ENCODE assay signal across 18 cellular contexts in genomic region chr17:81021531-81022370, GRCh38. TPM values are rescaled to one million over a fixed set of nuclear protein-coding genes. Genes with fewer than 3 reads are reported as not detected.
DNase-seq lines count a peak whose midpoint lies in the region; ATAC-seq and TF ChIP-seq lines count a peak whose summit lies in the region.
"Had no signal": no experiment of that assay in that cellular context is flagged by ENCODE, and none has a peak within 500 bp of the region (broad histone marks: within the 10 kb centered on the region; RNA-seq: fewer than 3 reads in every experiment).

No MANE protein-coding gene starts in this region.

- peak overlapping the region; percentile 5 for H3K4me3 Mint-ChIP-seq in activated naive CD4-positive, alpha-beta T cell treated with anti-CD3 and anti-CD28 coated beads, Interleukin-2, amount 10 ng/mL, durations not matched to agents 7 days and 5 days
- H3K4me3 Mint-ChIP-seq in nephron, result no peak overlapping the region
- H3K4me3 Mint-ChIP-seq: CD4-positive, CD25-positive, alpha-beta regulatory T cell; stimulated activated effector memory CD8-positive, alpha-beta T cell treated with anti-CD3 and anti-CD28 coated beads, Interleukin-12 subunit alpha, Interleukin-12 subunit beta, amount 100 ng/mL, for 72 hours had no signal

- TF ChIP-seq EP300 in transverse colon (IDR thresholded peaks at IDR 0.05; ENCODE audit: low read depth), result no peak

- peaks cover 29% of the 10 kb centered on the region for H3K27me3 Mint-ChIP-seq in activated naive CD4-positive, alpha-beta T cell treated with anti-CD3 and anti-CD28 coated beads, Interleukin-2, amount 10 ng/mL, durations not matched to agents 7 days and 5 days
- H3K27me3 Mint-ChIP-seq in nephron (ENCODE audit: low read depth), result peaks cover 12% of the 10 kb centered on the region

- peaks cover 9% of the 10 kb centered on the region for H3K27me3 ChIP-seq in transverse colon
- H3K27me3 ChIP-seq in tibial artery, result peaks cover 0 to 36% of the 10 kb centered on the region in 2 donors
- H3K27me3 ChIP-seq: uterus had no signal

- H3K9me3 ChIP-seq in transverse colon (no peaks in the 10 kb centered on the region), tibial artery (no peaks in the 10 kb centered on the region)
- H3K9me3 ChIP-seq: uterus had no signal

- H3K36me3 Mint-ChIP-seq in activated naive CD4-positive, alpha-beta T cell treated with anti-CD3 and anti-CD28 coated beads, Interleukin-2, amount 10 ng/mL, durations not matched to agents 7 days and 5 days, result peaks cover 5% of the 10 kb centered on the region
- no peaks in the 10 kb centered on the region for H3K36me3 Mint-ChIP-seq in nephron (ENCODE audit: low read depth)
- H3K36me3 Mint-ChIP-seq: CD4-positive, CD25-positive, alpha-beta regulatory T cell; stimulated activated effector memory CD8-positive, alpha-beta T cell treated with anti-CD3 and anti-CD28 coated beads, Interleukin-12 subunit alpha, Interleukin-12 subunit beta, amount 100 ng/mL, for 72 hours had no signal

- WGBS in transverse colon (ENCODE audit: low coverage in 1 of 2), 2 donors, result 82 to 83% methylated on average over 12 to 20 of the region's 20 CpGs

- H3K27ac ChIP-seq in transverse colon (peak overlapping the region; percentile 79 to 86 (median 81)), tibial artery (no peak overlapping the region)
- H3K27ac ChIP-seq: KMS-11 had no signal

- no peaks in the 10 kb centered on the region for H3K36me3 ChIP-seq in transverse colon
- H3K36me3 ChIP-seq in tibial artery, result no peaks in the 10 kb centered on the region
- H3K36me3 ChIP-seq: uterus had no signal

- peaks cover 3% of the 10 kb centered on the region for H3K9me3 Mint-ChIP-seq in activated naive CD4-positive, alpha-beta T cell treated with anti-CD3 and anti-CD28 coated beads, Interleukin-2, amount 10 ng/mL, durations not matched to agents 7 days and 5 days
- H3K9me3 Mint-ChIP-seq in nephron, result peaks cover 2% of the 10 kb centered on the region

- DNase-seq in activated naive CD4-positive, alpha-beta T cell treated with anti-CD3 and anti-CD28 coated beads, Interleukin-2, amount 10 ng/mL, durations not matched to agents 7 days and 5 days, result no peak
- no peak for DNase-seq in activated naive CD4-positive, alpha-beta T cell (lab: John Stamatoyannopoulos, UW)
- DNase-seq in cerebellar cortex (ENCODE audit: low spot score) (peak; percentile 72), transverse colon (no peak), tibial artery (no peak)
- DNase-seq: CD4-positive, CD25-positive, alpha-beta regulatory T cell; DND-41; NCI-H1417 treated with DMSO at 0.1 percent for 48 hours; NCI-H345; T-helper 17 cell had no signal

- TF ChIP-seq POLR2A in transverse colon (IDR thresholded peaks at IDR 0.05), result no peak

- H3K4me1 ChIP-seq in transverse colon, result peaks cover 15 to 56% (median 43%) of the 10 kb centered on the region in 4 donors
- peaks cover 0 to 33% (median 26%) of the 10 kb centered on the region in 4 donors for H3K4me1 ChIP-seq in tibial artery
- H3K4me1 ChIP-seq: uterus had no signal

- ATAC-seq in GM21576 (IDR thresholded peaks at IDR 0.05; ENCODE audit: unreplicated experiment) (no peak), HG03565 (IDR thresholded peaks at IDR 0.05; ENCODE audit: unreplicated experiment) (no peak)
- ATAC-seq: activated CD4-positive, CD25-positive, alpha-beta regulatory T cell treated with anti-CD3 and anti-CD28 coated beads, Interleukin-2, amount 50 U/mL, for 24 hours; stimulated activated effector memory CD8-positive, alpha-beta T cell treated with anti-CD3 and anti-CD28 coated beads, Interleukin-12 subunit alpha, Interleukin-12 subunit beta, amount 100 ng/mL, for 72 hours; T-helper 17 cell had no signal

- H3K4me3 ChIP-seq in transverse colon (no peak overlapping the region), tibial artery (no peak overlapping the region)
- H3K4me3 ChIP-seq: skin epidermis, uterus had no signal

- in situ Hi-C loops in transverse colon (cut with MboI; ENCODE audit: low pct_ligation_motif_present in 1 of 4, low pct_unique_long_range_greater_than_20kb in 1 of 4, low sequenced_read_pairs in 3 of 4), result loop anchor here in 2 of 4 donors (10.0 kb wide), 1 partner anchor 73 kb away; no protein-coding TSS in a partner anchor

- TF ChIP-seq CTCF in nephron (IDR thresholded peaks at IDR 0.05; ENCODE audit: unreplicated experiment in 3 of 3), result no peak
- peak in 1 of 5 experiments; percentile 12 for TF ChIP-seq CTCF in transverse colon (IDR thresholded peaks at IDR 0.05)
- no peak for TF ChIP-seq CTCF in tibial artery (IDR thresholded peaks at IDR 0.05)

- CTCF ChIA-PET in activated naive CD4-positive, alpha-beta T cell treated with anti-CD3 and anti-CD28 coated beads, Interleukin-2, amount 10 ng/mL, durations not matched to agents 7 days and 5 days (lab: Charles Lee), result interaction anchor here (0.6 to 2.5 kb wide), 6 partner anchors 15 to 80 kb away, joined by 3 to 12 read pairs (median 3); no protein-coding TSS in a partner anchor

- intact Hi-C loops in transverse colon (cut with DNase I; ENCODE audit: low total_unique reads), result loop anchor here (5.0 kb wide), 1 partner anchor 76 kb away; no protein-coding TSS in a partner anchor
- intact Hi-C loops in tibial artery (cut with DNase I; ENCODE audit: low total_unique reads), result loop anchor here (5.0 kb wide), 1 partner anchor 81 kb away; no protein-coding TSS in a partner anchor

- no peak overlapping the region for H3K27ac Mint-ChIP-seq in activated naive CD4-positive, alpha-beta T cell treated with anti-CD3 and anti-CD28 coated beads, Interleukin-2, amount 10 ng/mL, durations not matched to agents 7 days and 5 days
- H3K27ac Mint-ChIP-seq in nephron, result peak overlapping the region in 2 of 3 experiments; percentile 17 to 57
- H3K27ac Mint-ChIP-seq: stimulated activated effector memory CD8-positive, alpha-beta T cell treated with anti-CD3 and anti-CD28 coated beads, Interleukin-12 subunit alpha, Interleukin-12 subunit beta, amount 100 ng/mL, for 72 hours; T-helper 17 cell had no signal

- H3K4me1 Mint-ChIP-seq in activated naive CD4-positive, alpha-beta T cell treated with anti-CD3 and anti-CD28 coated beads, Interleukin-2, amount 10 ng/mL, durations not matched to agents 7 days and 5 days, result peaks cover 49% of the 10 kb centered on the region
- peaks cover 38% of the 10 kb centered on the region for H3K4me1 Mint-ChIP-seq in nephron

RNA-seq across cellular contexts. Expression of gene BAIAP2, which starts 13.2 kb away (rescaled TPM):
- 10 to 100 TPM; 11.7 to 62.1 (median 39.6) TPM for total RNA-seq in transverse colon

RNA-seq across cellular contexts. Expression of gene CHMP6, which starts 30.1 kb away (rescaled TPM):
- total RNA-seq in transverse colon, result 100 to 1,000 TPM in 1 of 4 donors, 10 to 100 TPM in 3; 38.6 to 107 (median 41.7) TPM

Comparison
In these comparisons a context has a peak if more than half of its experiments do, and no peak if none do; other contexts are left out.
1. H3K27ac ChIP-seq: peak in transverse colon (4 of 4); none in tibial artery (0 of 2).